Comparison of ENCODE assay signal across 8 cellular contexts in the genomic region with DNA sequence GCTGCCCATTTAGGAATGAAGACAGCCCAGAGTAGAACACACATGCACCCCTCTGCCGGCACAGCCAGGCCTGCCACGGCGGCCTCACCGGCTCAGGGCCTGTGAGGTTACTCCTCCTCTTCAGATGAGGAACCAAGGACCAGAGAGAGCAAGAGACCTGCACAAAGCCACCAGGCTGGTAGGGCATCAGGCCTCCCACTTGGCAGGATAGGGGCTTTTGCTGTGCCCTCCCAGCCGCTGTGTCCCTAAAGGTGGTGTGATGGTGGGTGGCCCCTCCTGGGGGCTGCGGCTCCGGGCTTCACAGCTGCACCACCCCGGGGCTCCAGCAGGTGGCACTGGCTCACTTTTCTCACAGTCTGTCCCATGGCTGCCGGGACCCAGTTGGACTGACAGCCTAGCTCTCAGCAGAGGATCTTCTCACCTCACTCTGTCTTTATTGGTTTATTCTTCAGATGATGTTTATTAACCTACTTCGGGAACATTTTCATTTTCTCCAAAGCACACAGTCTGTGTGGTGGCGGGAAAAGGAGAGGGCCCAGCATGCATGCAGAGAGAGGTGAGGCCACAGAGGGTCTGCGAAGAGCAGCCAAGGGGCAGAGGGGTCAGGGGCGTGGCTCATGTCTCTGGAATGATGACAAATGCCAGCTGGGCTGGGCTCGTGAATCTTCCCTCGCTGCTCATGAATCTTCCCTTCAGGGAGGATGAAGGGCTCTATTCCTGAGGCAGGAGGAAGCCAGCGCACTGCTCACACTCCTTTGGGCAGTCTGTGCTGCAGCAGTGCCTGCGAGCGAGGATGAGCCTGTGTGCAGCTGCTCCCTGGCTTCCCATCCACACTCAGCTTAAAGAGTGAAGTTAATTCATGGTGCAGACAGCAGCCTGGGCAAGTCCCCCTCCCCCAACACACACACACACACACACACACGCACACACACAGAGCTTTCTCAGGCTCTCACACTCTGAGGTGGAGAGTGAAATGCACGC.
A peak's percentile ranks its signal among the peaks of the same experiment; 100 is the strongest.
DNase-seq lines count a peak whose midpoint lies in the region; ATAC-seq and TF ChIP-seq lines count a peak whose summit lies in the region.

No MANE protein-coding gene starts in this region.

- no peaks in the 10 kb centered on the region for H3K9me3 ChIP-seq in CD8-positive, alpha-beta memory T cell (ENCODE audit: low read length)
- no peaks in the 10 kb centered on the region for H3K9me3 ChIP-seq in neural cell (ENCODE audit: low read length)

- no peaks in the 10 kb centered on the region for H3K36me3 ChIP-seq in CD8-positive, alpha-beta memory T cell (ENCODE audit: insufficient read depth, low read length)
- H3K36me3 ChIP-seq in neural cell (ENCODE audit: insufficient read depth, low read length): no peaks in the 10 kb centered on the region

- no peaks in the 10 kb centered on the region for H4K20me1 ChIP-seq in neural cell (ENCODE audit: insufficient read depth)

- DNase-seq in CD8-positive, alpha-beta memory T cell: peak; percentile 21 to 64 (median 40)
- DNase-seq in HFF-Myc (ENCODE audit: extremely low read depth, low read depth) (no peak), OCI-M1 (lab: John Stamatoyannopoulos, UW) (peak; percentile 66), fibroblast of pulmonary artery (ENCODE audit: low read depth) (peak; percentile 66)
- peak; percentile 78 to 82 for DNase-seq in activated T-cell treated with anti-CD3 and anti-CD28 coated beads, Interleukin-2, amount 50 U/mL, for 48 hours
- peak; percentile 40 for DNase-seq in stimulated activated naive CD4-positive, alpha-beta T cell treated with Interleukin-2 at 50 U/mL for 16 hours (lab: John Stamatoyannopoulos, UW)

- H3F3A ChIP-seq in neural cell (ENCODE audit: insufficient read depth, low read length, poor library complexity, severe bottlenecking): peaks cover 7% of the 10 kb centered on the region

- H3K4me1 Mint-ChIP-seq in CD8-positive, alpha-beta memory T cell: no peaks in the 10 kb centered on the region

- CTCF ChIA-PET in CD8-positive, alpha-beta memory T cell (lab: Charles Lee): interaction anchor here (0.8 to 1.9 kb wide), 3 partner anchors 14 to 808 kb away, joined by 3 to 8 read pairs (median 3); no protein-coding TSS in a partner anchor

- peak; percentile 98 for TF ChIP-seq CTCF in HFF-Myc (IDR thresholded peaks at IDR 0.05; ENCODE audit: low read depth, low read length, missing control alignments)
- peak; percentile 92 for TF ChIP-seq CTCF in fibroblast of pulmonary artery (IDR thresholded peaks at IDR 0.05; ENCODE audit: low read length, missing control alignments)
- TF ChIP-seq CTCF in neural cell (IDR thresholded peaks at IDR 0.05; ENCODE audit: poor library complexity, severe bottlenecking): peak; percentile 96

- no peak overlapping the region for H3K4me3 ChIP-seq in CD8-positive, alpha-beta memory T cell (ENCODE audit: low read length)
- H3K4me3 ChIP-seq in HFF-Myc (replicated peaks; ENCODE audit: low read depth, low read length) (no peak overlapping the region), fibroblast of pulmonary artery (replicated peaks; ENCODE audit: low read depth, low read length) (no peak overlapping the region), neural cell (ENCODE audit: low read length) (peak overlapping the region; percentile 29)

- TF ChIP-seq RAD21 in neural cell (conservative IDR thresholded peaks at IDR 0.05): peak; percentile 91

- no peak overlapping the region for H3K27ac Mint-ChIP-seq in CD8-positive, alpha-beta memory T cell

- peaks cover 2 to 7% of the 10 kb centered on the region in 2 donors for H3K27me3 Mint-ChIP-seq in CD8-positive, alpha-beta memory T cell

- H3K9ac ChIP-seq in neural cell (ENCODE audit: low read length): peak overlapping the region; percentile 53

- no peaks in the 10 kb centered on the region for H3K36me3 Mint-ChIP-seq in CD8-positive, alpha-beta memory T cell

- no peaks in the 10 kb centered on the region for H3K9me2 ChIP-seq in neural cell (ENCODE audit: insufficient read depth, low read length)

- no peak overlapping the region for H2AFZ ChIP-seq in neural cell (ENCODE audit: low read depth, low read length)

- no peaks in the 10 kb centered on the region for H3K4me1 ChIP-seq in CD8-positive, alpha-beta memory T cell (ENCODE audit: insufficient read depth, low read length)

- no peak overlapping the region for H3K27ac ChIP-seq in CD8-positive, alpha-beta memory T cell (ENCODE audit: low read depth, low read length)
- peak overlapping the region; percentile 74 for H3K27ac ChIP-seq in neural cell (ENCODE audit: low read length)

- POLR2A ChIA-PET in CD8-positive, alpha-beta memory T cell (lab: Charles Lee): no interaction called here

- no peak for ATAC-seq in HG02759 (IDR thresholded peaks at IDR 0.05; ENCODE audit: unreplicated experiment)

- no peaks in the 10 kb centered on the region for H3K79me2 ChIP-seq in neural cell (replicated peaks; ENCODE audit: insufficient read depth, low read length)

- no peaks in the 10 kb centered on the region for H3K27me3 ChIP-seq in CD8-positive, alpha-beta memory T cell (ENCODE audit: insufficient read depth, low read length, poor library complexity, severe bottlenecking)
- no peaks in the 10 kb centered on the region for H3K27me3 ChIP-seq in neural cell (ENCODE audit: insufficient read depth, low read depth, low read length)

- no peak for TF ChIP-seq EP300 in neural cell (conservative IDR thresholded peaks at IDR 0.05; ENCODE audit: poor library complexity, severe bottlenecking)

- no peaks in the 10 kb centered on the region for H3K9me3 Mint-ChIP-seq in CD8-positive, alpha-beta memory T cell

- H3K4me2 ChIP-seq in neural cell (ENCODE audit: low read length): no peak overlapping the region

- H3K4me3 Mint-ChIP-seq in CD8-positive, alpha-beta memory T cell: no peak overlapping the region

TF ChIP-seq in neural cell, 6 proteins besides CTCF, POLR2A, EP300 and RAD21:
- no peak for TF ChIP-seq EZH2 (IDR thresholded peaks at IDR 0.05; ENCODE audit: borderline replicate concordance, insufficient read depth, low read length, poor library complexity, severe bottlenecking)
- peak; percentile 32 for TF ChIP-seq POLR2AphosphoS5 (IDR thresholded peaks at IDR 0.05)
- TF ChIP-seq MXI1 (conservative IDR thresholded peaks at IDR 0.05; ENCODE audit: poor library complexity, severe bottlenecking): no peak
- TF ChIP-seq, protein P1, sequence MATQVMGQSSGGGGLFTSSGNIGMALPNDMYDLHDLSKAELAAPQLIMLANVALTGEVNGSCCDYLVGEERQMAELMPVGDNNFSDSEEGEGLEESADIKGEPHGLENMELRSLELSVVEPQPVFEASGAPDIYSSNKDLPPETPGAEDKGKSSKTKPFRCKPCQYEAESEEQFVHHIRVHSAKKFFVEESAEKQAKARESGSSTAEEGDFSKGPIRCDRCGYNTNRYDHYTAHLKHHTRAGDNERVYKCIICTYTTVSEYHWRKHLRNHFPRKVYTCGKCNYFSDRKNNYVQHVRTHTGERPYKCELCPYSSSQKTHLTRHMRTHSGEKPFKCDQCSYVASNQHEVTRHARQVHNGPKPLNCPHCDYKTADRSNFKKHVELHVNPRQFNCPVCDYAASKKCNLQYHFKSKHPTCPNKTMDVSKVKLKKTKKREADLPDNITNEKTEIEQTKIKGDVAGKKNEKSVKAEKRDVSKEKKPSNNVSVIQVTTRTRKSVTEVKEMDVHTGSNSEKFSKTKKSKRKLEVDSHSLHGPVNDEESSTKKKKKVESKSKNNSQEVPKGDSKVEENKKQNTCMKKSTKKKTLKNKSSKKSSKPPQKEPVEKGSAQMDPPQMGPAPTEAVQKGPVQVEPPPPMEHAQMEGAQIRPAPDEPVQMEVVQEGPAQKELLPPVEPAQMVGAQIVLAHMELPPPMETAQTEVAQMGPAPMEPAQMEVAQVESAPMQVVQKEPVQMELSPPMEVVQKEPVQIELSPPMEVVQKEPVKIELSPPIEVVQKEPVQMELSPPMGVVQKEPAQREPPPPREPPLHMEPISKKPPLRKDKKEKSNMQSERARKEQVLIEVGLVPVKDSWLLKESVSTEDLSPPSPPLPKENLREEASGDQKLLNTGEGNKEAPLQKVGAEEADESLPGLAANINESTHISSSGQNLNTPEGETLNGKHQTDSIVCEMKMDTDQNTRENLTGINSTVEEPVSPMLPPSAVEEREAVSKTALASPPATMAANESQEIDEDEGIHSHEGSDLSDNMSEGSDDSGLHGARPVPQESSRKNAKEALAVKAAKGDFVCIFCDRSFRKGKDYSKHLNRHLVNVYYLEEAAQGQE (IDR thresholded peaks at IDR 0.05; ENCODE audit: borderline replicate concordance): no peak
- no peak for TF ChIP-seq TAF1 (IDR thresholded peaks at IDR 0.05; ENCODE audit: low read depth)
- peak; percentile 92 for TF ChIP-seq SMC3 (conservative IDR thresholded peaks at IDR 0.05; ENCODE audit: poor library complexity)
